Comparison of ENCODE assay signal across 24 cellular contexts in genomic region chr4:180767330-180767729, GRCh38.
DNase-seq lines count a peak whose midpoint lies in the region; ATAC-seq, FAIRE-seq and TF ChIP-seq lines count a peak whose summit lies in the region.
"Had no signal": no experiment of that assay in that cellular context is flagged by ENCODE, and none has a peak within 500 bp of the region (broad histone marks: within the 10 kb centered on the region; RNA-seq: fewer than 3 reads in every experiment).

No MANE protein-coding gene starts in this region.

- H2BK5ac ChIP-seq in H1 (ENCODE audit: low read depth, low read length), result peak overlapping the region; percentile 0; the same call in 1 of the 2 replicates
- H2BK5ac ChIP-seq in neuronal stem cell (ENCODE audit: low read length), result no peak overlapping the region

- CTCF ChIA-PET in MCF 10A (lab: Yijun Ruan, JAX), result no interaction called here
- CTCF ChIA-PET in H1 (lab: Charles Lee; ENCODE audit: partially characterized antibody), result interaction anchor here (3.7 kb wide), 1 partner anchor 10 kb away, joined by 12 read pairs; no protein-coding TSS in a partner anchor

- H3K4ac ChIP-seq in H1 (replicated peaks; ENCODE audit: insufficient read length, low read depth, low read length) (peak overlapping the region; percentile 57), neuronal stem cell (ENCODE audit: low read length) (no peak overlapping the region)

- H4K5ac ChIP-seq in H1 (ENCODE audit: insufficient read length, low read depth, low read length), result no peak overlapping the region

- ATAC-seq in GM18907 (IDR thresholded peaks at IDR 0.05; ENCODE audit: unreplicated experiment), result no peak

- H2AK5ac ChIP-seq in H1 (ENCODE audit: low read depth, low read length) (no peak overlapping the region), neuronal stem cell (ENCODE audit: low read depth, low read length) (no peak overlapping the region)

- H3K4me3 Mint-ChIP-seq in MCF 10A (ENCODE audit: unreplicated experiment), result no peak overlapping the region
- H3K4me3 Mint-ChIP-seq: activated naive CD8-positive, alpha-beta T cell; stimulated activated naive CD8-positive, alpha-beta T cell treated with anti-CD3 and anti-CD28 coated beads, Interleukin-15, Interleukin-2, amounts not matched to agents 100 ng/mL and 50 ng/mL, for 24 hours had no signal

- H2BK20ac ChIP-seq in H1 (ENCODE audit: low read length), result 0 out of 2 replicates have a peak overlapping the region, but pooled peaks have one; percentile 17

- no peaks in the 10 kb centered on the region for H3K27me3 ChIP-seq in breast epithelium
- H3K27me3 ChIP-seq in H1 (replicated peaks in 1 of 4; ENCODE audit: control insufficient read depth in 3 of 4, extremely low read depth in 1 of 4, insufficient read depth in 3 of 4, low read length in 3 of 4), result no peaks in the 10 kb centered on the region
- H3K27me3 ChIP-seq in neuronal stem cell (ENCODE audit: control insufficient read depth in 3 of 3, insufficient read depth in 3 of 3, low read depth in 1 of 3, low read length in 3 of 3), result peaks cover 0 to 3% (median 0%) of the 10 kb centered on the region in 3 experiments
- H3K27me3 ChIP-seq in stomach, result no peaks in the 10 kb centered on the region
- H3K27me3 ChIP-seq: brain microvascular endothelial cell, upper lobe of left lung had no signal

- H3K4me1 Mint-ChIP-seq in MCF 10A (ENCODE audit: insufficient read depth, unreplicated experiment), result peaks cover 8% of the 10 kb centered on the region

- peak overlapping the region; percentile 60 to 61 for H3K4me2 ChIP-seq in H1 (ENCODE audit: insufficient read depth in 1 of 2, low read depth in 2 of 2, low read length in 2 of 2)
- peak overlapping the region; percentile 3 for H3K4me2 ChIP-seq in neuronal stem cell (ENCODE audit: insufficient read depth, low read length, poor library complexity, severe bottlenecking)
- H3K4me2 ChIP-seq: PC-9 had no signal

- H2BK15ac ChIP-seq in H1 (ENCODE audit: low read length) (no peak overlapping the region), neuronal stem cell (ENCODE audit: low read length) (no peak overlapping the region)

- H3K23ac ChIP-seq in H1 (ENCODE audit: insufficient read length), result no peak overlapping the region
- H3K23ac ChIP-seq in neuronal stem cell (ENCODE audit: low read depth, low read length, poor library complexity), result no peak overlapping the region

- BruUV-seq in MCF 10A (replicated peaks; lab: Mats Ljungman, UMichigan), result no TSS peak

- TF ChIP-seq EP300 in H1 (IDR thresholded peaks at IDR 0.05; ENCODE audit: borderline replicate concordance in 1 of 2, low read depth in 2 of 2, low read length in 2 of 2), result no peak
- TF ChIP-seq EP300 in stomach (IDR thresholded peaks at IDR 0.05), result no peak

- H3K23me2 ChIP-seq in H1 (ENCODE audit: low read depth, low read length), result no peaks in the 10 kb centered on the region

- no peak overlapping the region for H3K18ac ChIP-seq in H1 (ENCODE audit: extremely low read depth, low read length)
- no peak overlapping the region for H3K18ac ChIP-seq in neuronal stem cell (ENCODE audit: low read length)

- peak; percentile 58 for FAIRE-seq in H1 (lab: Jason Lieb, UNC)
- FAIRE-seq: A204.1, frontal cortex, GM18507 had no signal

- H3K14ac ChIP-seq in H1 (ENCODE audit: insufficient read length), result no peak overlapping the region
- no peak overlapping the region for H3K14ac ChIP-seq in neuronal stem cell (ENCODE audit: low read length)

- no peak for DNase-seq in MCF 10A (ENCODE audit: unreplicated experiment)
- no peak for DNase-seq in breast epithelium (ENCODE audit: low spot score in 2 of 2)
- peak; percentile 74 for DNase-seq in NCI-H69 (lab: John Stamatoyannopoulos, UW)
- no peak for DNase-seq in H1 (ENCODE audit: low read depth in 1 of 2, low spot score in 2 of 2)
- no peak for DNase-seq in neuronal stem cell (ENCODE audit: low spot score)
- no peak for DNase-seq in midbrain (lab: John Stamatoyannopoulos, UW)
- no peak for DNase-seq in stomach
- DNase-seq: activated CD4-positive, CD25-positive, alpha-beta regulatory T cell; brain microvascular endothelial cell; dermis blood vessel endothelial cell; erythroblast; H7; left ventricle myocardium inferior; NCI-H1048; NCI-H345; PC-9; stimulated activated CD4-positive, alpha-beta T cell treated with anti-CD3 and anti-CD28 coated beads, Interleukin-1b, Interleukin-23, amount 100 ng/mL, for 48 hours; upper lobe of left lung had no signal

- no peak for TF ChIP-seq POLR2A in breast epithelium (IDR thresholded peaks at IDR 0.05)
- TF ChIP-seq POLR2A in H1 (IDR thresholded peaks at IDR 0.05; ENCODE audit: control extremely low read depth in 1 of 2, low read depth in 2 of 2, low read length in 2 of 2), result no peak
- TF ChIP-seq POLR2A in stomach (IDR thresholded peaks at IDR 0.05), result no peak

- no peak for TF ChIP-seq RAD21 in H1 (IDR thresholded peaks at IDR 0.05 in 1 of 2, conservative IDR thresholded peaks at IDR 0.05 in 1 of 2; ENCODE audit: low read depth in 2 of 2, low read length in 2 of 2)

- H3K79me2 ChIP-seq in H1 (ENCODE audit: control insufficient read depth in 1 of 2, insufficient read depth in 2 of 2, low read length in 2 of 2), result no peaks in the 10 kb centered on the region

- H4K91ac ChIP-seq in H1 (replicated peaks; ENCODE audit: insufficient read length, low read length), result peak overlapping the region; percentile 13
- no peak overlapping the region for H4K91ac ChIP-seq in neuronal stem cell (ENCODE audit: low read depth, low read length, poor library complexity)

- peak overlapping the region; percentile 26 for H3K27ac Mint-ChIP-seq in MCF 10A (ENCODE audit: low read depth, unreplicated experiment)
- H3K27ac Mint-ChIP-seq: activated naive CD8-positive, alpha-beta T cell; stimulated activated naive CD8-positive, alpha-beta T cell treated with anti-CD3 and anti-CD28 coated beads, Interleukin-15, Interleukin-2, amounts not matched to agents 100 ng/mL and 50 ng/mL, for 24 hours had no signal

- H3K56ac ChIP-seq in H1 (replicated peaks; ENCODE audit: insufficient read length, low read depth, low read length), result no peak overlapping the region

- H3K9me3 ChIP-seq in breast epithelium (no peaks in the 10 kb centered on the region), H1 (ENCODE audit: insufficient read depth in 2 of 2, low read depth in 1 of 2, low read length in 1 of 2) (peaks cover 12 to 18% of the 10 kb centered on the region in 2 experiments), neuronal stem cell (replicated peaks in 1 of 2; ENCODE audit: control insufficient read depth in 2 of 2, insufficient read depth in 1 of 2, low read depth in 1 of 2, low read length in 2 of 2) (no peaks in the 10 kb centered on the region), stomach (peaks cover 0 to 1% (median 0%) of the 10 kb centered on the region in 4 donors)
- H3K9me3 ChIP-seq: left ventricle myocardium inferior, upper lobe of left lung had no signal

- H4K8ac ChIP-seq in H1 (ENCODE audit: extremely low read depth, insufficient read depth, low read length) (no peak overlapping the region), neuronal stem cell (ENCODE audit: low read depth, low read length) (no peak overlapping the region)

- H3K27ac ChIP-seq in breast epithelium (no peak overlapping the region), H1 (ENCODE audit: low read depth, low read length) (no peak overlapping the region), neuronal stem cell (replicated peaks; ENCODE audit: low read length) (peak overlapping the region; percentile 51), stomach (no peak overlapping the region)
- H3K27ac ChIP-seq: brain microvascular endothelial cell, left ventricle myocardium inferior, PC-9, upper lobe of left lung had no signal

- no peaks in the 10 kb centered on the region for H3K36me3 Mint-ChIP-seq in MCF 10A (ENCODE audit: insufficient read depth, unreplicated experiment)
- H3K36me3 Mint-ChIP-seq: activated naive CD8-positive, alpha-beta T cell had no signal

- H3K9me3 Mint-ChIP-seq in MCF 10A (ENCODE audit: unreplicated experiment), result no peaks in the 10 kb centered on the region
- H3K9me3 Mint-ChIP-seq: stimulated activated naive CD8-positive, alpha-beta T cell treated with anti-CD3 and anti-CD28 coated beads, Interleukin-15, Interleukin-2, amounts not matched to agents 100 ng/mL and 50 ng/mL, for 24 hours had no signal

- TF ChIP-seq CTCF in MCF 10A (IDR thresholded peaks at IDR 0.05; ENCODE audit: unreplicated experiment), result no peak
- TF ChIP-seq CTCF in breast epithelium (IDR thresholded peaks at IDR 0.05), result no peak
- no peak for TF ChIP-seq CTCF in H1 (IDR thresholded peaks at IDR 0.05; ENCODE audit: control extremely low read depth in 1 of 3, insufficient read depth in 1 of 3, low read depth in 1 of 3, low read length in 3 of 3)
- no peak for TF ChIP-seq CTCF in stomach (IDR thresholded peaks at IDR 0.05)

- H3K79me1 ChIP-seq in H1 (ENCODE audit: low read depth, low read length) (no peaks in the 10 kb centered on the region), neuronal stem cell (ENCODE audit: low read depth, low read length) (no peaks in the 10 kb centered on the region)

- H2BK12ac ChIP-seq in H1 (ENCODE audit: low read depth, low read length) (no peak overlapping the region), neuronal stem cell (ENCODE audit: low read length) (no peak overlapping the region)

- POLR2A ChIA-PET in MCF 10A (lab: Yijun Ruan, JAX), result no interaction called here
- POLR2A ChIA-PET in H1 (lab: Charles Lee; ENCODE audit: partially characterized antibody), result no interaction called here

- H3K4me1 ChIP-seq in breast epithelium (no peaks in the 10 kb centered on the region), H1 (replicated peaks in 1 of 4; ENCODE audit: control insufficient read depth in 3 of 4, insufficient read depth in 4 of 4, low read length in 3 of 4) (peaks cover 0 to 11% (median 3%) of the 10 kb centered on the region in 4 experiments; a peak in 5 of 7 replicates), neuronal stem cell (ENCODE audit: control insufficient read depth in 2 of 2, insufficient read depth in 1 of 2, low read depth in 1 of 2, low read length in 2 of 2) (peaks cover 9 to 19% of the 10 kb centered on the region in 2 donors), stomach (no peaks in the 10 kb centered on the region)
- H3K4me1 ChIP-seq: left ventricle myocardium inferior, upper lobe of left lung had no signal

- H3K36me3 ChIP-seq in breast epithelium (no peaks in the 10 kb centered on the region), H1 (ENCODE audit: control insufficient read depth in 2 of 4, insufficient read depth in 4 of 4, low read length in 3 of 4) (peaks cover 0 to 3% (median 0%) of the 10 kb centered on the region in 4 experiments; a peak in 4 of 8 replicates), neuronal stem cell (replicated peaks in 1 of 2; ENCODE audit: control insufficient read depth in 2 of 2, insufficient read depth in 2 of 2, low read length in 2 of 2) (no peaks in the 10 kb centered on the region), stomach (no peaks in the 10 kb centered on the region)
- H3K36me3 ChIP-seq: brain microvascular endothelial cell, left ventricle myocardium inferior, upper lobe of left lung had no signal

- 30% methylated on average over 3 of the region's 3 CpGs; no CpG with 5 or more reads in 1 of the 2 experiments for WGBS in H1 (ENCODE audit: extremely low coverage in 1 of 2, insufficient coverage in 1 of 2, insufficient read length in 1 of 2, insufficient replicate concordance in 2 of 2, low coverage in 1 of 2, low lambda C conversion rate in 2 of 2, missing lambda C conversion rate in 1 of 2), 2 experiments
- WGBS in neuronal stem cell (ENCODE audit: extremely low coverage in 2 of 2, insufficient read length in 2 of 2, insufficient replicate concordance in 1 of 2), 2 donors, result no CpG with 5 or more reads among the region's 3 CpGs
- WGBS in stomach, 5 donors, result 14 to 24% (median 24%) methylated on average over 3 of the region's 3 CpGs

- H3K4me3 ChIP-seq in breast epithelium (no peak overlapping the region), H1 (ENCODE audit: extremely low read depth in 1 of 4, insufficient read depth in 2 of 4, low read depth in 3 of 4, low read length in 4 of 4) (peak overlapping the region in 3 of 4 experiments; percentile 19 to 33 (median 21); a peak in 3 of 8 replicates), neuronal stem cell (ENCODE audit: low read length in 2 of 2) (no peak overlapping the region), stomach (no peak overlapping the region)
- H3K4me3 ChIP-seq: left ventricle myocardium inferior, PC-9, upper lobe of left lung had no signal

- H4K20me1 ChIP-seq in H1 (replicated peaks in 1 of 2; ENCODE audit: control insufficient read depth in 1 of 2, insufficient read depth in 2 of 2, low read length in 2 of 2), result no peaks in the 10 kb centered on the region

- H2BK120ac ChIP-seq in H1 (replicated peaks; ENCODE audit: low read depth, low read length) (peak overlapping the region; percentile 67), neuronal stem cell (ENCODE audit: low read depth, low read length) (no peak overlapping the region)

- intact Hi-C loops in MCF 10A (cut with micrococcal nuclease), result no loop called here
- intact Hi-C loops in breast epithelium (cut with DNase I; ENCODE audit: low total_unique reads), result no loop called here
- intact Hi-C loops in stomach (cut with DNase I; ENCODE audit: low total_unique reads), result no loop called here

- H3K27me3 Mint-ChIP-seq in MCF 10A (ENCODE audit: insufficient read depth, unreplicated experiment), result no peaks in the 10 kb centered on the region
- H3K27me3 Mint-ChIP-seq: activated naive CD8-positive, alpha-beta T cell; stimulated activated naive CD8-positive, alpha-beta T cell treated with anti-CD3 and anti-CD28 coated beads, Interleukin-15, Interleukin-2, amounts not matched to agents 100 ng/mL and 50 ng/mL, for 24 hours had no signal

- H2AFZ ChIP-seq in H1 (ENCODE audit: low read length) (peak overlapping the region; percentile 94), neuronal stem cell (ENCODE audit: low read length) (peak overlapping the region; percentile 25)
- H2AFZ ChIP-seq: PC-9 had no signal

- H3K9ac ChIP-seq in H1 (replicated peaks in 1 of 4; ENCODE audit: extremely low read depth in 1 of 4, low read depth in 3 of 4, low read length in 3 of 4) (0 out of 7 replicates have a peak overlapping the region, but pooled peaks of 1 of the 4 experiments have one; percentile 10), neuronal stem cell (ENCODE audit: low read depth, low read length, poor library complexity) (no peak overlapping the region)

Comparison
In these comparisons a context has a peak if more than half of its experiments do, and no peak if none do; other contexts are left out.
1. H3K4me3 ChIP-seq: peak in H1 (3 of 4); none in breast epithelium (0 of 3), neuronal stem cell (0 of 2) and stomach (0 of 4).